Comparison of ENCODE assay signal across 8 cellular contexts in genomic region chr19:7515471-7516226, GRCh38. TPM values are rescaled to one million over a fixed set of nuclear protein-coding genes. Genes with fewer than 3 reads are reported as not detected.
DNase-seq lines count a peak whose midpoint lies in the region; ATAC-seq and TF ChIP-seq lines count a peak whose summit lies in the region.

Gene ZNF358 (plus strand): TSS chr19:7516103. CDS start chr19:7519243, 3,140 bp downstream.

- no peak for TF ChIP-seq CTCF in CD8-positive, alpha-beta T cell (IDR thresholded peaks at IDR 0.05)
- TF ChIP-seq CTCF in body of pancreas (IDR thresholded peaks at IDR 0.05) (no peak), prostate gland (IDR thresholded peaks at IDR 0.05) (no peak)

- DNase-seq in CD8-positive, alpha-beta T cell: peak in 5 of 7 experiments; percentile 17 to 63 (median 25)
- DNase-seq in HEK293T (ENCODE audit: extremely low spot score): peak; percentile 86
- DNase-seq in RKO (ENCODE audit: low spot score): peak; percentile 75
- DNase-seq in body of pancreas: peak; percentile 64 to 74 (median 71)
- DNase-seq in hippocampal formation (lab: John Stamatoyannopoulos, UW): peak; percentile 75
- DNase-seq in prostate gland (ENCODE audit: low spot score): peak; percentile 41

- intact Hi-C loops in CD8-positive, alpha-beta T cell (cut with DNase I, micrococcal nuclease): loop anchor here in 1 of 2 experiments (2.0 kb wide), 1 partner anchor 19 kb away; the partner anchor contains the start of gene PNPLA6
- intact Hi-C loops in body of pancreas (cut with DNase I) (no loop called here), prostate gland (cut with DNase I) (loop anchor here (2.0 kb wide), 1 partner anchor 27 kb away; the partner anchor contains the start of gene PEX11G)

- CTCF ChIA-PET in CD8-positive, alpha-beta T cell (lab: Charles Lee): no interaction called here
- CTCF ChIA-PET in HEK293T (lab: Yijun Ruan, JAX): interaction anchor here (0.8 kb wide), 1 partner anchor 18 kb away, joined by 3 read pairs; a partner anchor contains a TSS

- no peaks in the 10 kb centered on the region for H3K27me3 ChIP-seq in CD8-positive, alpha-beta T cell (ENCODE audit: insufficient read depth, low read length)
- H3K27me3 ChIP-seq in body of pancreas: no peaks in the 10 kb centered on the region
- no peaks in the 10 kb centered on the region for H3K27me3 ChIP-seq in prostate gland (replicated peaks; ENCODE audit: insufficient read depth)

- 4 to 9% methylated on average over 15 to 49 of the region's 51 CpGs for WGBS in body of pancreas, 2 donors
- 3% methylated on average over 19 of the region's 51 CpGs for WGBS in prostate gland

- peak; percentile 87 for ATAC-seq in CD8-positive, alpha-beta T cell
- ATAC-seq in body of pancreas (peak; percentile 87), HG03095 (IDR thresholded peaks at IDR 0.05; ENCODE audit: unreplicated experiment) (no peak), GM21717 (IDR thresholded peaks at IDR 0.05; ENCODE audit: unreplicated experiment) (no peak)

- H3K36me3 ChIP-seq in CD8-positive, alpha-beta T cell (ENCODE audit: insufficient read depth, low read length): no peaks in the 10 kb centered on the region
- H3K36me3 ChIP-seq in body of pancreas (replicated peaks in 1 of 2; ENCODE audit: insufficient read depth in 1 of 2, low read depth in 2 of 2) (no peaks in the 10 kb centered on the region), prostate gland (peaks cover 0 to 8% of the 10 kb centered on the region in 2 donors)

- no peaks in the 10 kb centered on the region for H3K9me3 Mint-ChIP-seq in CD8-positive, alpha-beta T cell

- H3K4me1 ChIP-seq in CD8-positive, alpha-beta T cell (ENCODE audit: insufficient read depth, low read length): peaks cover 13% of the 10 kb centered on the region
- H3K4me1 ChIP-seq in body of pancreas (peaks cover 16% of the 10 kb centered on the region), prostate gland (replicated peaks) (no peaks in the 10 kb centered on the region)

- peak within 1 kb of the TSS; percentile 58 for H3K4me3 ChIP-seq in CD8-positive, alpha-beta T cell (ENCODE audit: low read depth, low read length)
- H3K4me3 ChIP-seq in body of pancreas: peak within 1 kb of the TSS; percentile 20 to 67
- H3K4me3 ChIP-seq in prostate gland: peak within 1 kb of the TSS; percentile 72 to 75

- no peaks in the 10 kb centered on the region for H3K9me3 ChIP-seq in CD8-positive, alpha-beta T cell (ENCODE audit: low read length)
- no peaks in the 10 kb centered on the region for H3K9me3 ChIP-seq in body of pancreas
- no peaks in the 10 kb centered on the region for H3K9me3 ChIP-seq in prostate gland

- H3K4me3 Mint-ChIP-seq in CD8-positive, alpha-beta T cell: peak within 1 kb of the TSS; percentile 82

- H3K27me3 Mint-ChIP-seq in CD8-positive, alpha-beta T cell (ENCODE audit: low read depth): peaks cover 4% of the 10 kb centered on the region

- H3K27ac ChIP-seq in CD8-positive, alpha-beta T cell (ENCODE audit: low read depth, low read length): no peak within 1 kb of the TSS
- H3K27ac ChIP-seq in body of pancreas (peak within 1 kb of the TSS; percentile 25 to 76 (median 66)), prostate gland (peak within 1 kb of the TSS; percentile 87)

- peaks cover 15% of the 10 kb centered on the region for H3K4me1 Mint-ChIP-seq in CD8-positive, alpha-beta T cell (ENCODE audit: low read depth)

- peak within 1 kb of the TSS; percentile 52 for H3K27ac Mint-ChIP-seq in CD8-positive, alpha-beta T cell

- POLR2A ChIA-PET in CD8-positive, alpha-beta T cell (lab: Charles Lee): interaction anchor here (0.6 to 1.6 kb wide), 2 partner anchors 27 to 35 kb away, joined by 3 to 4 read pairs; partner anchors contain the start of gene PEX11G
- POLR2A ChIA-PET in HEK293T (lab: Yijun Ruan, JAX): interaction anchor here (0.6 to 2.6 kb wide), 7 partner anchors 9 to 353 kb away, joined by 3 to 21 read pairs (median 4); a partner anchor contains a TSS

- H3K36me3 Mint-ChIP-seq in CD8-positive, alpha-beta T cell: peaks cover 1% of the 10 kb centered on the region

- peak in 2 of 3 donors; percentile 16 to 19 for TF ChIP-seq POLR2A in body of pancreas (IDR thresholded peaks at IDR 0.05)
- TF ChIP-seq POLR2A in prostate gland (IDR thresholded peaks at IDR 0.05): no peak

TF ChIP-seq in HEK293T, 16 proteins besides CTCF, POLR2A, EP300 and RAD21:
- TF ChIP-seq SP1 (IDR thresholded peaks at IDR 0.05) (no peak), FOXM1 (IDR thresholded peaks at IDR 0.05; ENCODE audit: borderline replicate concordance) (no peak), BHLHE40 (IDR thresholded peaks at IDR 0.05; ENCODE audit: borderline replicate concordance) (no peak), ARNT (IDR thresholded peaks at IDR 0.05) (no peak), ELF4 (IDR thresholded peaks at IDR 0.05) (no peak), TARDBP (IDR thresholded peaks at IDR 0.05) (no peak), FOXK2 (IDR thresholded peaks at IDR 0.05) (no peak), SUZ12 (IDR thresholded peaks at IDR 0.05) (no peak)
TF ChIP-seq in HEK293T: peak in this region for 0.

RNA-seq across cellular contexts. Expression of gene ZNF358, which starts in this region (rescaled TPM):
- total RNA-seq in CD8-positive, alpha-beta T cell: 1 to 10 TPM; 7.1 to 9.0 TPM
- total RNA-seq in body of pancreas (10 to 100 TPM; 40.2 to 93.6 TPM), prostate gland (100 to 1,000 TPM; 104 to 116 TPM)

Comparison
In these comparisons a context has a peak if more than half of its experiments do, and no peak if none do; other contexts are left out.
1. RNA of gene ZNF358 (total RNA-seq): 104 to 116 TPM in prostate gland and 40.2 to 93.6 TPM in body of pancreas; 7.1 to 9.0 TPM in CD8-positive, alpha-beta T cell; every median in the first group is over 4 times any median in the second.
2. ATAC-seq: peak in CD8-positive, alpha-beta T cell (single experiment) and body of pancreas (single experiment); none in HG03095 (single experiment) and GM21717 (single experiment).
3. DNase-seq: peak in every context shown above with its lines; median percentile 86 in HEK293T; 75 in RKO; 75 in hippocampal formation; 71 in body of pancreas; 41 in prostate gland; 25 in CD8-positive, alpha-beta T cell.
4. Peak in every context shown above with its lines, with median percentiles within 50 percentile points of each other: H3K4me3 ChIP-seq.